Comparison of ENCODE assay signal across 8 cellular contexts in the genomic region with DNA sequence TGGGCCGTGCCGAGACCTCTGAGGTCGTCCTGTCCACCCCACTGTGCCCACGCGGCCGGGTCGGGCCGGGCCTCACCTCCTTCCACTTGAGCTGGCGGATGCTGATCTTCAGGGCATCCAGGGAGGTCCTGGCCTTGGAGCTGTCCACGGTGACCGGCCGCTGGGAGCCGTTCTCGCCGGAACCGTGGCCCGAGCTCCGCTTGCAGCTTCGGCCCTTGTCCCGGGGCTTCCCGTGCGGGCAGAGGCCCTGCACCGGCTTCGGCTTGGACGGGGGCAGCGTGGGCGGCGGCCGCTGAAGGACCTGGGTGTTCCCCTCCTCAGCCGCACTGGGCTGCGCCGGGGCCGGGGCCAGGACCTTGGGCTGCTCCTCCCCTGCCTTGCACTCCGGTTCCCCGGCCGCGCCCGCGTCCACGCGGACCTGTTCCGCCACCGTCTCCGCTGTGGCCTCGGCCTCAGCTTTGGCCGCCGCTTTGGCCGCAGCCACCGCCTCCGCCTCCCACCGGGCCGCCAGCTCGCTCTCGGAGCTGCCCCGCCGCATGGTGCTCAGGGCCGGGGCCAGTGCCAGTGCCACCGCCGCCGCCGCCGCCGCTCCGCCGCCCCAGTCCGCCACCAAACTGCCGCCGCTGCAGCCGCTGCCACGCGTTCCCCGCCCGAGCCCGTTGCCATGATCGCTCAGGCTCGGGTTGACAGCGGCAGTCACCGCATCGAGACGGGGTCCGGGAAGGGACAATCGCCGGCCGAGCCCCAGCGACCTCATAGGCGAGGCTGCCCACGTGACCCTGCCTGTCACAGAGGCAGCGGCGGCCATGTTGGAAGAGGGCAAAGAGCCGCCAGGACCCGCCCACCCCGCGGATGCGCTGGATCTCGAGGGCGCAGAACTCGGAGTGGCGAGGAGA. TPM values are rescaled to one million over a fixed set of nuclear protein-coding genes. Genes with fewer than 3 reads are reported as not detected.
DNase-seq lines count a peak whose midpoint lies in the region; FAIRE-seq and TF ChIP-seq lines count a peak whose summit lies in the region.

A gene with protein sequence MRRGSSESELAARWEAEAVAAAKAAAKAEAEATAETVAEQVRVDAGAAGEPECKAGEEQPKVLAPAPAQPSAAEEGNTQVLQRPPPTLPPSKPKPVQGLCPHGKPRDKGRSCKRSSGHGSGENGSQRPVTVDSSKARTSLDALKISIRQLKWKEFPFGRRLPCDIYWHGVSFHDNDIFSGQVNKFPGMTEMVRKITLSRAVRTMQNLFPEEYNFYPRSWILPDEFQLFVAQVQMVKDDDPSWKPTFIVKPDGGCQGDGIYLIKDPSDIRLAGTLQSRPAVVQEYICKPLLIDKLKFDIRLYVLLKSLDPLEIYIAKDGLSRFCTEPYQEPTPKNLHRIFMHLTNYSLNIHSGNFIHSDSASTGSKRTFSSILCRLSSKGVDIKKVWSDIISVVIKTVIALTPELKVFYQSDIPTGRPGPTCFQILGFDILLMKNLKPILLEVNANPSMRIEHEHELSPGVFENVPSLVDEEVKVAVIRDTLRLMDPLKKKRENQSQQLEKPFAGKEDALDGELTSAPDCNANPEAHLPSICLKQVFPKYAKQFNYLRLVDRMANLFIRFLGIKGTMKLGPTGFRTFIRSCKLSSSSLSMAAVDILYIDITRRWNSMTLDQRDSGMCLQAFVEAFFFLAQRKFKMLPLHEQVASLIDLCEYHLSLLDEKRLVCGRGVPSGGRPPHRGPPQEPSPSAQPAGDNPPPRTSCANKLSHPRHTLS (minus strand): TSS at position 698 of the 896 bp plus-strand sequence. CDS start 160 bp downstream, at position 538.

- FAIRE-seq in G401.6 (lab: Jason Lieb, UNC) = peak; percentile 52

- H4K91ac ChIP-seq in neuronal stem cell (ENCODE audit: low read depth, low read length, poor library complexity) = no peak within 1 kb of the TSS

- H3K4me1 ChIP-seq in MM.1S (ENCODE audit: low read length) (peaks cover 15% of the 10 kb centered on the region; the same call in 1 of the 2 replicates), neuronal stem cell (ENCODE audit: control insufficient read depth in 2 of 2, insufficient read depth in 1 of 2, low read depth in 1 of 2, low read length in 2 of 2) (peaks cover 2 to 5% of the 10 kb centered on the region in 2 donors), subcutaneous abdominal adipose tissue (ENCODE audit: control insufficient read depth in 5 of 5, insufficient read depth in 5 of 5, low read length in 5 of 5) (peaks cover 6 to 34% (median 31%) of the 10 kb centered on the region in 5 donors)

- H3K9me3 ChIP-seq in MM.1S (replicated peaks; ENCODE audit: insufficient read depth, low read length) = no peaks in the 10 kb centered on the region
- H3K9me3 ChIP-seq in neuronal stem cell (replicated peaks in 1 of 2; ENCODE audit: control insufficient read depth in 2 of 2, insufficient read depth in 1 of 2, low read depth in 1 of 2, low read length in 2 of 2) = no peaks in the 10 kb centered on the region
- no peaks in the 10 kb centered on the region for H3K9me3 ChIP-seq in subcutaneous abdominal adipose tissue (ENCODE audit: control insufficient read depth in 5 of 5, low read length in 5 of 5)

- no peak within 1 kb of the TSS for H2BK120ac ChIP-seq in neuronal stem cell (ENCODE audit: low read depth, low read length)

- H3K27ac ChIP-seq in MM.1S (ENCODE audit: low read length) = no peak within 1 kb of the TSS
- H3K27ac ChIP-seq in neuronal stem cell (replicated peaks; ENCODE audit: low read length) = no peak within 1 kb of the TSS
- peak within 1 kb of the TSS; percentile 71 for H3K27ac ChIP-seq in subcutaneous abdominal adipose tissue (ENCODE audit: low read depth, low read length)

- peaks cover 27% of the 10 kb centered on the region; the same call in 1 of the 2 replicates for H3K27me3 ChIP-seq in MM.1S (replicated peaks; ENCODE audit: insufficient read depth, low read length)
- peaks cover 0 to 16% (median 3%) of the 10 kb centered on the region in 3 experiments for H3K27me3 ChIP-seq in neuronal stem cell (ENCODE audit: control insufficient read depth in 3 of 3, insufficient read depth in 3 of 3, low read depth in 1 of 3, low read length in 3 of 3)
- no peaks in the 10 kb centered on the region for H3K27me3 ChIP-seq in subcutaneous abdominal adipose tissue (ENCODE audit: control insufficient read depth in 5 of 5, insufficient read depth in 4 of 5, low read length in 5 of 5)

- H2AK5ac ChIP-seq in neuronal stem cell (ENCODE audit: low read depth, low read length) = peak within 1 kb of the TSS; percentile 22

- no peak for TF ChIP-seq CTCF in MM.1S (IDR thresholded peaks at IDR 0.05; ENCODE audit: low read length)

- H3K4ac ChIP-seq in neuronal stem cell (ENCODE audit: low read length) = no peak within 1 kb of the TSS

- DNase-seq in HCEC 1CT = peak; percentile 94
- peak; percentile 95 for DNase-seq in MM.1S
- peak; percentile 74 for DNase-seq in SHP77 treated with DMSO at 0.1 percent for 48 hours (lab: John Stamatoyannopoulos, UW)
- DNase-seq in activated gamma-delta T cell treated with anti-CD3 and anti-CD28 coated beads, Interleukin-2, amount 50 U/mL, for 16 hours (ENCODE audit: low read depth) = peak; percentile 94
- peak; percentile 83 for DNase-seq in foreskin melanocyte
- DNase-seq in neuronal stem cell (ENCODE audit: low spot score) = peak; percentile 89

- peak within 1 kb of the TSS; percentile 56 for H3K23ac ChIP-seq in neuronal stem cell (ENCODE audit: low read depth, low read length, poor library complexity)

- peak within 1 kb of the TSS; percentile 90 for H3K14ac ChIP-seq in neuronal stem cell (ENCODE audit: low read length)

- H2AFZ ChIP-seq in MM.1S (ENCODE audit: low read length) = peak within 1 kb of the TSS; percentile 91
- peak within 1 kb of the TSS; percentile 96 for H2AFZ ChIP-seq in neuronal stem cell (ENCODE audit: low read length)

- H2BK15ac ChIP-seq in neuronal stem cell (ENCODE audit: low read length) = no peak within 1 kb of the TSS

- H3K36me3 ChIP-seq in MM.1S (replicated peaks; ENCODE audit: insufficient read depth, low read length) (no peaks in the 10 kb centered on the region), neuronal stem cell (replicated peaks in 1 of 2; ENCODE audit: control insufficient read depth in 2 of 2, insufficient read depth in 2 of 2, low read length in 2 of 2) (no peaks in the 10 kb centered on the region), subcutaneous abdominal adipose tissue (ENCODE audit: control insufficient read depth in 5 of 5, insufficient read depth in 5 of 5, low read length in 5 of 5) (no peaks in the 10 kb centered on the region)

- no peaks in the 10 kb centered on the region for H3K9me2 ChIP-seq in MM.1S (replicated peaks; ENCODE audit: insufficient read depth, low read length)

- H3K4me2 ChIP-seq in MM.1S (ENCODE audit: low read depth, low read length) (peak within 1 kb of the TSS; percentile 96), neuronal stem cell (ENCODE audit: insufficient read depth, low read length, poor library complexity, severe bottlenecking) (peak within 1 kb of the TSS; percentile 97)

- H3K4me3 ChIP-seq in MM.1S (ENCODE audit: low read length) (peak within 1 kb of the TSS; percentile 96), neuronal stem cell (ENCODE audit: low read length in 2 of 2) (peak within 1 kb of the TSS; percentile 76 to 89), subcutaneous abdominal adipose tissue (ENCODE audit: low read depth in 1 of 5, low read length in 5 of 5) (peak within 1 kb of the TSS; percentile 75 to 90 (median 80))

- no peaks in the 10 kb centered on the region for H4K20me1 ChIP-seq in MM.1S (ENCODE audit: insufficient read depth, low read length)

- H3K9ac ChIP-seq in MM.1S (ENCODE audit: low read length) (peak within 1 kb of the TSS; percentile 79), neuronal stem cell (ENCODE audit: low read depth, low read length, poor library complexity) (peak within 1 kb of the TSS; percentile 89), subcutaneous abdominal adipose tissue (ENCODE audit: low read length in 5 of 5) (peak within 1 kb of the TSS; percentile 19 to 93 (median 83))

- H2BK12ac ChIP-seq in neuronal stem cell (ENCODE audit: low read length) = no peak within 1 kb of the TSS

- no peak within 1 kb of the TSS for H4K8ac ChIP-seq in neuronal stem cell (ENCODE audit: low read depth, low read length)

- no peaks in the 10 kb centered on the region for H3K79me1 ChIP-seq in neuronal stem cell (ENCODE audit: low read depth, low read length)

- H3K79me2 ChIP-seq in MM.1S (ENCODE audit: low read length) = peaks cover 34% of the 10 kb centered on the region

- no peak within 1 kb of the TSS for H2BK5ac ChIP-seq in neuronal stem cell (ENCODE audit: low read length)

- no CpG with 5 or more reads among the region's 98 CpGs for WGBS in neuronal stem cell (ENCODE audit: extremely low coverage in 2 of 2, insufficient read length in 2 of 2, insufficient replicate concordance in 1 of 2), 2 donors

- no peaks in the 10 kb centered on the region for H3F3A ChIP-seq in MM.1S (ENCODE audit: insufficient read depth, low read length)

- peak within 1 kb of the TSS; percentile 93 for H3K18ac ChIP-seq in neuronal stem cell (ENCODE audit: low read length)

RNA-seq across cellular contexts. Expression of the gene that starts here (rescaled TPM):
- 2.0 TPM for polyA plus RNA-seq in neuronal stem cell (2013, experiment 1 of 2)
- polyA plus RNA-seq in neuronal stem cell (2013, experiment 2 of 2) = 1.4 TPM
